17 cellular contexts compared by ENCODE assay signal in genomic region chr2:134603966-134604365, GRCh38.
A peak's percentile ranks its signal among the peaks of the same experiment; 100 is the strongest.
DNase-seq lines count a peak whose midpoint lies in the region; ATAC-seq and TF ChIP-seq lines count a peak whose summit lies in the region.
"Had no signal": no experiment of that assay in that cellular context is flagged by ENCODE, and none has a peak within 500 bp of the region (broad histone marks: within the 10 kb centered on the region; RNA-seq: fewer than 3 reads in every experiment).

No MANE protein-coding gene starts in this region.

- H3K9me2 ChIP-seq in GM23338 (ENCODE audit: insufficient read depth): no peaks in the 10 kb centered on the region

- peaks cover 17% of the 10 kb centered on the region for H3K27me3 Mint-ChIP-seq in nephron progenitor cell (ENCODE audit: low read depth, poor library complexity)
- H3K27me3 Mint-ChIP-seq in GM23338 (ENCODE audit: insufficient read depth, low read depth, poor library complexity): peaks cover 3% of the 10 kb centered on the region

- H3K4me2 ChIP-seq in GM23338: no peak overlapping the region
- H3K4me2 ChIP-seq: A549 had no signal

- H3F3A ChIP-seq in GM23338 (replicated peaks; ENCODE audit: low read depth): no peaks in the 10 kb centered on the region

- H3K79me2 ChIP-seq in GM23338 (replicated peaks; ENCODE audit: insufficient read depth): no peaks in the 10 kb centered on the region

- TF ChIP-seq EP300 in esophagus muscularis mucosa (IDR thresholded peaks at IDR 0.05): no peak

- TF ChIP-seq CTCF in WERI-Rb-1 (IDR thresholded peaks at IDR 0.05; ENCODE audit: low read depth, low read length) (no peak), esophagus muscularis mucosa (IDR thresholded peaks at IDR 0.05) (no peak), nephron progenitor cell (IDR thresholded peaks at IDR 0.05) (no peak), GM23338 (conservative IDR thresholded peaks at IDR 0.05; ENCODE audit: low read depth in 2 of 2) (no peak)

- H3K9me3 ChIP-seq in WERI-Rb-1 (ENCODE audit: severe bottlenecking): no peaks in the 10 kb centered on the region
- H3K9me3 ChIP-seq in esophagus muscularis mucosa: peaks cover 0 to 4% (median 0%) of the 10 kb centered on the region in 4 donors
- H3K9me3 ChIP-seq: BE2C had no signal

- DNase-seq in WERI-Rb-1 (peak; percentile 44), esophagus muscularis mucosa (ENCODE audit: extremely low spot score) (peak; percentile 55), nephron progenitor cell (peak; percentile 13), renal cortical epithelial cell (ENCODE audit: low read depth) (peak; percentile 26), NCI-H510A treated with DMSO at 0.1 percent for 48 hours (lab: John Stamatoyannopoulos, UW) (no peak), GM23338 (ENCODE audit: low spot score) (no peak), T-helper 2 cell (no peak)
- DNase-seq: BE2C; CD4-positive, alpha-beta memory T cell; DMS53; GF-D8; GM23248; H9 had no signal

- H3K4me1 ChIP-seq in esophagus muscularis mucosa (no peaks in the 10 kb centered on the region), GM23338 (ENCODE audit: insufficient read depth) (peaks cover 7% of the 10 kb centered on the region; the same call in 1 of the 2 replicates)
- H3K4me1 ChIP-seq: A549, BE2C had no signal

- H2AFZ ChIP-seq in GM23338: no peak overlapping the region
- H2AFZ ChIP-seq: GM23248 had no signal

- no peak overlapping the region for H3K4me3 ChIP-seq in WERI-Rb-1 (ENCODE audit: low read depth, low read length)
- H3K4me3 ChIP-seq in esophagus muscularis mucosa: no peak overlapping the region
- no peak overlapping the region for H3K4me3 ChIP-seq in GM23338
- H3K4me3 ChIP-seq: A549, GM23248 had no signal

- H3K9me3 Mint-ChIP-seq in nephron progenitor cell: peaks cover 14% of the 10 kb centered on the region
- peaks cover 4% of the 10 kb centered on the region; the same call in 2 of the 3 replicates for H3K9me3 Mint-ChIP-seq in GM23338

- H3K27ac ChIP-seq in WERI-Rb-1 (no peak overlapping the region), esophagus muscularis mucosa (replicated peaks in 1 of 4) (no peak overlapping the region), GM23338 (ENCODE audit: low read depth) (no peak overlapping the region)
- H3K27ac ChIP-seq: A549, C4-2B, GM23248 had no signal

- no peaks in the 10 kb centered on the region for H3K36me3 ChIP-seq in WERI-Rb-1
- H3K36me3 ChIP-seq in esophagus muscularis mucosa: no peaks in the 10 kb centered on the region
- no peaks in the 10 kb centered on the region for H3K36me3 ChIP-seq in GM23338 (ENCODE audit: insufficient read depth)
- H3K36me3 ChIP-seq: BE2C had no signal

- no peaks in the 10 kb centered on the region for H4K20me1 ChIP-seq in GM23338 (replicated peaks; ENCODE audit: insufficient read depth)

- H3K4me3 Mint-ChIP-seq in nephron progenitor cell (no peak overlapping the region), GM23338 (no peak overlapping the region)
- H3K4me3 Mint-ChIP-seq: CD4-positive, alpha-beta memory T cell; H9; IgD-negative memory B cell had no signal

- WGBS in esophagus muscularis mucosa: 52% methylated on average over 5 of the region's 5 CpGs

- TF ChIP-seq POLR2A in esophagus muscularis mucosa (IDR thresholded peaks at IDR 0.05; ENCODE audit: low read depth): no peak

- H3K4me1 Mint-ChIP-seq in nephron progenitor cell: peaks cover 24% of the 10 kb centered on the region
- peaks cover 8% of the 10 kb centered on the region; the same call in 2 of the 3 replicates for H3K4me1 Mint-ChIP-seq in GM23338
- H3K4me1 Mint-ChIP-seq: CD4-positive, alpha-beta memory T cell had no signal

- H3K27me3 ChIP-seq in WERI-Rb-1 (ENCODE audit: insufficient read depth, low read depth, severe bottlenecking) (no peaks in the 10 kb centered on the region), esophagus muscularis mucosa (no peaks in the 10 kb centered on the region), GM23338 (ENCODE audit: insufficient read depth) (no peaks in the 10 kb centered on the region)
- H3K27me3 ChIP-seq: BE2C had no signal

- no peaks in the 10 kb centered on the region for H3K36me3 Mint-ChIP-seq in nephron progenitor cell (ENCODE audit: low read depth)
- no peaks in the 10 kb centered on the region for H3K36me3 Mint-ChIP-seq in GM23338 (ENCODE audit: low read depth)
- H3K36me3 Mint-ChIP-seq: CD4-positive, alpha-beta memory T cell; IgD-negative memory B cell had no signal

- intact Hi-C loops in esophagus muscularis mucosa (cut with DNase I): no loop called here

- no peak overlapping the region for H3K27ac Mint-ChIP-seq in nephron progenitor cell
- H3K27ac Mint-ChIP-seq in GM23338: no peak overlapping the region
- H3K27ac Mint-ChIP-seq: H9, IgD-negative memory B cell had no signal

- ATAC-seq in GM23338 (no peak), HG02884 (IDR thresholded peaks at IDR 0.05; ENCODE audit: unreplicated experiment) (no peak)
- ATAC-seq: A549 had no signal

TF ChIP-seq in GM23338, 12 proteins besides CTCF, POLR2A, EP300 and RAD21 (continues in another document):
- TF ChIP-seq POLR2AphosphoS5 (IDR thresholded peaks at IDR 0.05; ENCODE audit: low read depth) (no peak), CREB1 (CRISPR knock-in tag; IDR thresholded peaks at IDR 0.05; ENCODE audit: low read depth) (no peak), EZH2phosphoT487 (IDR thresholded peaks at IDR 0.05; ENCODE audit: unreplicated experiment) (no peak), STAT1 (IDR thresholded peaks at IDR 0.05; ENCODE audit: unreplicated experiment) (no peak), ZNF114 (CRISPR knock-in tag; IDR thresholded peaks at IDR 0.05) (no peak), ZNF331 (CRISPR knock-in tag; IDR thresholded peaks at IDR 0.05; ENCODE audit: low read depth) (no peak), EZH2 (IDR thresholded peaks at IDR 0.05; ENCODE audit: low read depth, unreplicated experiment) (no peak), NANOG (IDR thresholded peaks at IDR 0.05; ENCODE audit: borderline replicate concordance) (no peak)
- TF ChIP-seq, protein P1, sequence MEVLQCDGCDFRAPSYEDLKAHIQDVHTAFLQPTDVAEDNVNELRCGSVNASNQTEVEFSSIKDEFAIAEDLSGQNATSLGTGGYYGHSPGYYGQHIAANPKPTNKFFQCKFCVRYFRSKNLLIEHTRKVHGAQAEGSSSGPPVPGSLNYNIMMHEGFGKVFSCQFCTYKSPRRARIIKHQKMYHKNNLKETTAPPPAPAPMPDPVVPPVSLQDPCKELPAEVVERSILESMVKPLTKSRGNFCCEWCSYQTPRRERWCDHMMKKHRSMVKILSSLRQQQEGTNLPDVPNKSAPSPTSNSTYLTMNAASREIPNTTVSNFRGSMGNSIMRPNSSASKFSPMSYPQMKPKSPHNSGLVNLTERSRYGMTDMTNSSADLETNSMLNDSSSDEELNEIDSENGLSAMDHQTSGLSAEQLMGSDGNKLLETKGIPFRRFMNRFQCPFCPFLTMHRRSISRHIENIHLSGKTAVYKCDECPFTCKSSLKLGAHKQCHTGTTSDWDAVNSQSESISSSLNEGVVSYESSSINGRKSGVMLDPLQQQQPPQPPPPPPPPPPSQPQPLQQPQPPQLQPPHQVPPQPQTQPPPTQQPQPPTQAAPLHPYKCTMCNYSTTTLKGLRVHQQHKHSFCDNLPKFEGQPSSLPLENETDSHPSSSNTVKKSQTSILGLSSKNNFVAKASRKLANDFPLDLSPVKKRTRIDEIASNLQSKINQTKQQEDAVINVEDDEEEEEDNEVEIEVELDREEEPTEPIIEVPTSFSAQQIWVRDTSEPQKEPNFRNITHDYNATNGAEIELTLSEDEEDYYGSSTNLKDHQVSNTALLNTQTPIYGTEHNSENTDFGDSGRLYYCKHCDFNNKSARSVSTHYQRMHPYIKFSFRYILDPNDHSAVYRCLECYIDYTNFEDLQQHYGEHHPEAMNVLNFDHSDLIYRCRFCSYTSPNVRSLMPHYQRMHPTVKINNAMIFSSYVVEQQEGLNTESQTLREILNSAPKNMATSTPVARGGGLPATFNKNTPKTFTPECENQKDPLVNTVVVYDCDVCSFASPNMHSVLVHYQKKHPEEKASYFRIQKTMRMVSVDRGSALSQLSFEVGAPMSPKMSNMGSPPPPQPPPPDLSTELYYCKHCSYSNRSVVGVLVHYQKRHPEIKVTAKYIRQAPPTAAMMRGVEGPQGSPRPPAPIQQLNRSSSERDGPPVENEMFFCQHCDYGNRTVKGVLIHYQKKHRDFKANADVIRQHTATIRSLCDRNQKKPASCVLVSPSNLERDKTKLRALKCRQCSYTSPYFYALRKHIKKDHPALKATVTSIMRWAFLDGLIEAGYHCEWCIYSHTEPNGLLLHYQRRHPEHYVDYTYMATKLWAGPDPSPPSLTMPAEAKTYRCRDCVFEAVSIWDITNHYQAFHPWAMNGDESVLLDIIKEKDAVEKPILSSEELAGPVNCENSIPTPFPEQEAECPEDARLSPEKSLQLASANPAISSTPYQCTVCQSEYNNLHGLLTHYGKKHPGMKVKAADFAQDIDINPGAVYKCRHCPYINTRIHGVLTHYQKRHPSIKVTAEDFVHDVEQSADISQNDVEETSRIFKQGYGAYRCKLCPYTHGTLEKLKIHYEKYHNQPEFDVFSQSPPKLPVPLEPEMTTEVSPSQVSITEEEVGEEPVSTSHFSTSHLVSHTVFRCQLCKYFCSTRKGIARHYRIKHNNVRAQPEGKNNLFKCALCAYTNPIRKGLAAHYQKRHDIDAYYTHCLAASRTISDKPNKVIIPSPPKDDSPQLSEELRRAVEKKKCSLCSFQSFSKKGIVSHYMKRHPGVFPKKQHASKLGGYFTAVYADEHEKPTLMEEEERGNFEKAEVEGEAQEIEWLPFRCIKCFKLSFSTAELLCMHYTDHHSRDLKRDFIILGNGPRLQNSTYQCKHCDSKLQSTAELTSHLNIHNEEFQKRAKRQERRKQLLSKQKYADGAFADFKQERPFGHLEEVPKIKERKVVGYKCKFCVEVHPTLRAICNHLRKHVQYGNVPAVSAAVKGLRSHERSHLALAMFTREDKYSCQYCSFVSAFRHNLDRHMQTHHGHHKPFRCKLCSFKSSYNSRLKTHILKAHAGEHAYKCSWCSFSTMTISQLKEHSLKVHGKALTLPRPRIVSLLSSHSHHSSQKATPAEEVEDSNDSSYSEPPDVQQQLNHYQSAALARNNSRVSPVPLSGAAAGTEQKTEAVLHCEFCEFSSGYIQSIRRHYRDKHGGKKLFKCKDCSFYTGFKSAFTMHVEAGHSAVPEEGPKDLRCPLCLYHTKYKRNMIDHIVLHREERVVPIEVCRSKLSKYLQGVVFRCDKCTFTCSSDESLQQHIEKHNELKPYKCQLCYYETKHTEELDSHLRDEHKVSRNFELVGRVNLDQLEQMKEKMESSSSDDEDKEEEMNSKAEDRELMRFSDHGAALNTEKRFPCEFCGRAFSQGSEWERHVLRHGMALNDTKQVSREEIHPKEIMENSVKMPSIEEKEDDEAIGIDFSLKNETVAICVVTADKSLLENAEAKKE (CRISPR knock-in tag; IDR thresholded peaks at IDR 0.05): no peak

Comparison
In these comparisons a context has a peak if more than half of its experiments do, and no peak if none do; other contexts are left out.
1. DNase-seq: peak in WERI-Rb-1 (single experiment), esophagus muscularis mucosa (single experiment), nephron progenitor cell (single experiment) and renal cortical epithelial cell (single experiment); none in NCI-H510A treated with DMSO at 0.1 percent for 48 hours (single experiment), GM23338 (single experiment) and T-helper 2 cell (0 of 5).